ENCODE assay signal across 1 cellular context in genomic region chr11:62645660-62645933, GRCh38.
TF ChIP-seq lines count a peak whose summit lies in the region.

No MANE protein-coding gene starts in this region.

TF ChIP-seq in GM23338, 12 proteins besides CTCF, POLR2A, EP300 and RAD21:
- TF ChIP-seq, protein P1, sequence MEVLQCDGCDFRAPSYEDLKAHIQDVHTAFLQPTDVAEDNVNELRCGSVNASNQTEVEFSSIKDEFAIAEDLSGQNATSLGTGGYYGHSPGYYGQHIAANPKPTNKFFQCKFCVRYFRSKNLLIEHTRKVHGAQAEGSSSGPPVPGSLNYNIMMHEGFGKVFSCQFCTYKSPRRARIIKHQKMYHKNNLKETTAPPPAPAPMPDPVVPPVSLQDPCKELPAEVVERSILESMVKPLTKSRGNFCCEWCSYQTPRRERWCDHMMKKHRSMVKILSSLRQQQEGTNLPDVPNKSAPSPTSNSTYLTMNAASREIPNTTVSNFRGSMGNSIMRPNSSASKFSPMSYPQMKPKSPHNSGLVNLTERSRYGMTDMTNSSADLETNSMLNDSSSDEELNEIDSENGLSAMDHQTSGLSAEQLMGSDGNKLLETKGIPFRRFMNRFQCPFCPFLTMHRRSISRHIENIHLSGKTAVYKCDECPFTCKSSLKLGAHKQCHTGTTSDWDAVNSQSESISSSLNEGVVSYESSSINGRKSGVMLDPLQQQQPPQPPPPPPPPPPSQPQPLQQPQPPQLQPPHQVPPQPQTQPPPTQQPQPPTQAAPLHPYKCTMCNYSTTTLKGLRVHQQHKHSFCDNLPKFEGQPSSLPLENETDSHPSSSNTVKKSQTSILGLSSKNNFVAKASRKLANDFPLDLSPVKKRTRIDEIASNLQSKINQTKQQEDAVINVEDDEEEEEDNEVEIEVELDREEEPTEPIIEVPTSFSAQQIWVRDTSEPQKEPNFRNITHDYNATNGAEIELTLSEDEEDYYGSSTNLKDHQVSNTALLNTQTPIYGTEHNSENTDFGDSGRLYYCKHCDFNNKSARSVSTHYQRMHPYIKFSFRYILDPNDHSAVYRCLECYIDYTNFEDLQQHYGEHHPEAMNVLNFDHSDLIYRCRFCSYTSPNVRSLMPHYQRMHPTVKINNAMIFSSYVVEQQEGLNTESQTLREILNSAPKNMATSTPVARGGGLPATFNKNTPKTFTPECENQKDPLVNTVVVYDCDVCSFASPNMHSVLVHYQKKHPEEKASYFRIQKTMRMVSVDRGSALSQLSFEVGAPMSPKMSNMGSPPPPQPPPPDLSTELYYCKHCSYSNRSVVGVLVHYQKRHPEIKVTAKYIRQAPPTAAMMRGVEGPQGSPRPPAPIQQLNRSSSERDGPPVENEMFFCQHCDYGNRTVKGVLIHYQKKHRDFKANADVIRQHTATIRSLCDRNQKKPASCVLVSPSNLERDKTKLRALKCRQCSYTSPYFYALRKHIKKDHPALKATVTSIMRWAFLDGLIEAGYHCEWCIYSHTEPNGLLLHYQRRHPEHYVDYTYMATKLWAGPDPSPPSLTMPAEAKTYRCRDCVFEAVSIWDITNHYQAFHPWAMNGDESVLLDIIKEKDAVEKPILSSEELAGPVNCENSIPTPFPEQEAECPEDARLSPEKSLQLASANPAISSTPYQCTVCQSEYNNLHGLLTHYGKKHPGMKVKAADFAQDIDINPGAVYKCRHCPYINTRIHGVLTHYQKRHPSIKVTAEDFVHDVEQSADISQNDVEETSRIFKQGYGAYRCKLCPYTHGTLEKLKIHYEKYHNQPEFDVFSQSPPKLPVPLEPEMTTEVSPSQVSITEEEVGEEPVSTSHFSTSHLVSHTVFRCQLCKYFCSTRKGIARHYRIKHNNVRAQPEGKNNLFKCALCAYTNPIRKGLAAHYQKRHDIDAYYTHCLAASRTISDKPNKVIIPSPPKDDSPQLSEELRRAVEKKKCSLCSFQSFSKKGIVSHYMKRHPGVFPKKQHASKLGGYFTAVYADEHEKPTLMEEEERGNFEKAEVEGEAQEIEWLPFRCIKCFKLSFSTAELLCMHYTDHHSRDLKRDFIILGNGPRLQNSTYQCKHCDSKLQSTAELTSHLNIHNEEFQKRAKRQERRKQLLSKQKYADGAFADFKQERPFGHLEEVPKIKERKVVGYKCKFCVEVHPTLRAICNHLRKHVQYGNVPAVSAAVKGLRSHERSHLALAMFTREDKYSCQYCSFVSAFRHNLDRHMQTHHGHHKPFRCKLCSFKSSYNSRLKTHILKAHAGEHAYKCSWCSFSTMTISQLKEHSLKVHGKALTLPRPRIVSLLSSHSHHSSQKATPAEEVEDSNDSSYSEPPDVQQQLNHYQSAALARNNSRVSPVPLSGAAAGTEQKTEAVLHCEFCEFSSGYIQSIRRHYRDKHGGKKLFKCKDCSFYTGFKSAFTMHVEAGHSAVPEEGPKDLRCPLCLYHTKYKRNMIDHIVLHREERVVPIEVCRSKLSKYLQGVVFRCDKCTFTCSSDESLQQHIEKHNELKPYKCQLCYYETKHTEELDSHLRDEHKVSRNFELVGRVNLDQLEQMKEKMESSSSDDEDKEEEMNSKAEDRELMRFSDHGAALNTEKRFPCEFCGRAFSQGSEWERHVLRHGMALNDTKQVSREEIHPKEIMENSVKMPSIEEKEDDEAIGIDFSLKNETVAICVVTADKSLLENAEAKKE (CRISPR knock-in tag; IDR thresholded peaks at IDR 0.05), result no peak
- TF ChIP-seq, protein P2, sequence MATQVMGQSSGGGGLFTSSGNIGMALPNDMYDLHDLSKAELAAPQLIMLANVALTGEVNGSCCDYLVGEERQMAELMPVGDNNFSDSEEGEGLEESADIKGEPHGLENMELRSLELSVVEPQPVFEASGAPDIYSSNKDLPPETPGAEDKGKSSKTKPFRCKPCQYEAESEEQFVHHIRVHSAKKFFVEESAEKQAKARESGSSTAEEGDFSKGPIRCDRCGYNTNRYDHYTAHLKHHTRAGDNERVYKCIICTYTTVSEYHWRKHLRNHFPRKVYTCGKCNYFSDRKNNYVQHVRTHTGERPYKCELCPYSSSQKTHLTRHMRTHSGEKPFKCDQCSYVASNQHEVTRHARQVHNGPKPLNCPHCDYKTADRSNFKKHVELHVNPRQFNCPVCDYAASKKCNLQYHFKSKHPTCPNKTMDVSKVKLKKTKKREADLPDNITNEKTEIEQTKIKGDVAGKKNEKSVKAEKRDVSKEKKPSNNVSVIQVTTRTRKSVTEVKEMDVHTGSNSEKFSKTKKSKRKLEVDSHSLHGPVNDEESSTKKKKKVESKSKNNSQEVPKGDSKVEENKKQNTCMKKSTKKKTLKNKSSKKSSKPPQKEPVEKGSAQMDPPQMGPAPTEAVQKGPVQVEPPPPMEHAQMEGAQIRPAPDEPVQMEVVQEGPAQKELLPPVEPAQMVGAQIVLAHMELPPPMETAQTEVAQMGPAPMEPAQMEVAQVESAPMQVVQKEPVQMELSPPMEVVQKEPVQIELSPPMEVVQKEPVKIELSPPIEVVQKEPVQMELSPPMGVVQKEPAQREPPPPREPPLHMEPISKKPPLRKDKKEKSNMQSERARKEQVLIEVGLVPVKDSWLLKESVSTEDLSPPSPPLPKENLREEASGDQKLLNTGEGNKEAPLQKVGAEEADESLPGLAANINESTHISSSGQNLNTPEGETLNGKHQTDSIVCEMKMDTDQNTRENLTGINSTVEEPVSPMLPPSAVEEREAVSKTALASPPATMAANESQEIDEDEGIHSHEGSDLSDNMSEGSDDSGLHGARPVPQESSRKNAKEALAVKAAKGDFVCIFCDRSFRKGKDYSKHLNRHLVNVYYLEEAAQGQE (IDR thresholded peaks at IDR 0.05; ENCODE audit: unreplicated experiment), result no peak
- TF ChIP-seq CREB1 (CRISPR knock-in tag; IDR thresholded peaks at IDR 0.05; ENCODE audit: low read depth) (no peak), ZNF114 (CRISPR knock-in tag; IDR thresholded peaks at IDR 0.05) (no peak), EZH2phosphoT487 (IDR thresholded peaks at IDR 0.05; ENCODE audit: unreplicated experiment) (no peak), JUNB (IDR thresholded peaks at IDR 0.05; ENCODE audit: unreplicated experiment) (no peak), NANOG (IDR thresholded peaks at IDR 0.05; ENCODE audit: borderline replicate concordance) (no peak), STAT1 (IDR thresholded peaks at IDR 0.05; ENCODE audit: unreplicated experiment) (no peak), ZNF331 (CRISPR knock-in tag; IDR thresholded peaks at IDR 0.05; ENCODE audit: low read depth) (no peak), EZH2 (IDR thresholded peaks at IDR 0.05; ENCODE audit: low read depth, unreplicated experiment) (no peak)
- TF ChIP-seq, protein P3, sequence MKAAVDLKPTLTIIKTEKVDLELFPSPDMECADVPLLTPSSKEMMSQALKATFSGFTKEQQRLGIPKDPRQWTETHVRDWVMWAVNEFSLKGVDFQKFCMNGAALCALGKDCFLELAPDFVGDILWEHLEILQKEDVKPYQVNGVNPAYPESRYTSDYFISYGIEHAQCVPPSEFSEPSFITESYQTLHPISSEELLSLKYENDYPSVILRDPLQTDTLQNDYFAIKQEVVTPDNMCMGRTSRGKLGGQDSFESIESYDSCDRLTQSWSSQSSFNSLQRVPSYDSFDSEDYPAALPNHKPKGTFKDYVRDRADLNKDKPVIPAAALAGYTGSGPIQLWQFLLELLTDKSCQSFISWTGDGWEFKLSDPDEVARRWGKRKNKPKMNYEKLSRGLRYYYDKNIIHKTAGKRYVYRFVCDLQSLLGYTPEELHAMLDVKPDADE (IDR thresholded peaks at IDR 0.05), result no peak
TF ChIP-seq in GM23338: peak in this region for 0.
